1 cellular context compared by ENCODE assay signal in genomic region chr1:53107570-53108322, GRCh38.
TF ChIP-seq lines count a peak whose summit lies in the region.

No MANE protein-coding gene starts in this region.

TF ChIP-seq in HepG2, 621 proteins besides CTCF, POLR2A, EP300 and RAD21 (continued from another document and continues in another):
- TF ChIP-seq MXD1 (CRISPR knock-in tag; IDR thresholded peaks at IDR 0.05) (no peak), ZNF350 (CRISPR knock-in tag; IDR thresholded peaks at IDR 0.05; ENCODE audit: borderline replicate concordance, low read depth) (no peak), ATF5 (CRISPR knock-in tag; IDR thresholded peaks at IDR 0.05; ENCODE audit: low read depth) (no peak), SIN3A (IDR thresholded peaks at IDR 0.05; ENCODE audit: borderline replicate concordance, low read depth, low read length) (no peak), IRF1 (CRISPR knock-in tag; IDR thresholded peaks at IDR 0.05; ENCODE audit: low read depth) (no peak), NPAS2 (CRISPR knock-in tag; IDR thresholded peaks at IDR 0.05; ENCODE audit: borderline replicate concordance) (no peak), MAFF (IDR thresholded peaks at IDR 0.05; ENCODE audit: low read depth, low read length) (no peak; the same call in 1 of the 2 replicates), TEF (CRISPR knock-in tag; IDR thresholded peaks at IDR 0.05) (no peak), ZNF747 (CRISPR knock-in tag; IDR thresholded peaks at IDR 0.05; ENCODE audit: borderline replicate concordance) (0 out of 2 replicates have a peak, but pooled peaks have one; percentile 45), ZNF10 (CRISPR knock-in tag; IDR thresholded peaks at IDR 0.05; ENCODE audit: borderline replicate concordance, low read depth) (no peak), GABPA (IDR thresholded peaks at IDR 0.05; ENCODE audit: low read depth, low read length) (no peak), GABPA (CRISPR knock-in tag; IDR thresholded peaks at IDR 0.05; ENCODE audit: low read depth) (peak; percentile 61; the same call in 1 of the 2 replicates), SNAPC5 (CRISPR knock-in tag; IDR thresholded peaks at IDR 0.05; ENCODE audit: borderline replicate concordance) (0 out of 2 replicates have a peak, but pooled peaks have one; percentile 72), ZNF501 (CRISPR knock-in tag; IDR thresholded peaks at IDR 0.05) (no peak; the same call in 1 of the 2 replicates), TERF1 (CRISPR knock-in tag; IDR thresholded peaks at IDR 0.05) (no peak), MLX (CRISPR knock-in tag; IDR thresholded peaks at IDR 0.05) (peak; percentile 83), RELA (CRISPR knock-in tag; IDR thresholded peaks at IDR 0.05) (no peak), ZBTB33 (CRISPR knock-in tag; IDR thresholded peaks at IDR 0.05) (peak; percentile 48; the same call in 1 of the 2 replicates), ZNF782 (CRISPR knock-in tag; IDR thresholded peaks at IDR 0.05; ENCODE audit: borderline replicate concordance) (no peak), HDAC6 (IDR thresholded peaks at IDR 0.05; ENCODE audit: low read depth, low read length) (no peak), MTF2 (CRISPR knock-in tag; IDR thresholded peaks at IDR 0.05; ENCODE audit: borderline replicate concordance) (no peak), MXD3 (CRISPR knock-in tag; IDR thresholded peaks at IDR 0.05) (no peak), HCFC1 (IDR thresholded peaks at IDR 0.05; ENCODE audit: low read depth, low read length) (no peak), NFRKB (IDR thresholded peaks at IDR 0.05) (no peak), ZNF34 (CRISPR knock-in tag; IDR thresholded peaks at IDR 0.05; ENCODE audit: borderline replicate concordance) (no peak), CCDC6 (CRISPR knock-in tag; IDR thresholded peaks at IDR 0.05) (peak; percentile 49; the same call in 1 of the 2 replicates), NFYB (CRISPR knock-in tag; IDR thresholded peaks at IDR 0.05) (no peak), ZNF577 (CRISPR knock-in tag; IDR thresholded peaks at IDR 0.05; ENCODE audit: borderline replicate concordance, low read depth) (no peak), JUNB (CRISPR knock-in tag; IDR thresholded peaks at IDR 0.05; ENCODE audit: borderline replicate concordance) (no peak), ZNF558 (CRISPR knock-in tag; IDR thresholded peaks at IDR 0.05; ENCODE audit: borderline replicate concordance) (no peak), ZSCAN9 (CRISPR knock-in tag; IDR thresholded peaks at IDR 0.05; ENCODE audit: borderline replicate concordance) (peak; percentile 87), ZNF256 (CRISPR knock-in tag; conservative IDR thresholded peaks at IDR 0.05) (no peak), DNMT3B (CRISPR knock-in tag; conservative IDR thresholded peaks at IDR 0.05) (no peak), ZNF652 (CRISPR knock-in tag; IDR thresholded peaks at IDR 0.05; ENCODE audit: borderline replicate concordance, low read depth) (no peak), RFX1 (IDR thresholded peaks at IDR 0.05) (no peak), ZNF83 (CRISPR knock-in tag; IDR thresholded peaks at IDR 0.05; ENCODE audit: borderline replicate concordance) (no peak), SP2 (CRISPR knock-in tag; IDR thresholded peaks at IDR 0.05) (no peak), ZNF280B (CRISPR knock-in tag; IDR thresholded peaks at IDR 0.05; ENCODE audit: borderline replicate concordance) (no peak), FOXO4 (CRISPR knock-in tag; conservative IDR thresholded peaks at IDR 0.05) (no peak), ZNF792 (CRISPR knock-in tag; IDR thresholded peaks at IDR 0.05) (peak; percentile 98), PHF21A (CRISPR knock-in tag; IDR thresholded peaks at IDR 0.05) (peak; percentile 76), ZFP90 (CRISPR knock-in tag; IDR thresholded peaks at IDR 0.05; ENCODE audit: borderline replicate concordance) (no peak), HOXD1 (CRISPR knock-in tag; IDR thresholded peaks at IDR 0.05) (0 out of 2 replicates have a peak, but pooled peaks have one; percentile 42), CENPBD1 (CRISPR knock-in tag; IDR thresholded peaks at IDR 0.05; ENCODE audit: borderline replicate concordance, low read depth) (no peak), ZBTB7B (CRISPR knock-in tag; IDR thresholded peaks at IDR 0.05) (peak; percentile 89), AKAP8 (CRISPR knock-in tag; IDR thresholded peaks at IDR 0.05) (no peak), PHF20 (CRISPR knock-in tag; IDR thresholded peaks at IDR 0.05) (no peak), ZNF572 (CRISPR knock-in tag; IDR thresholded peaks at IDR 0.05) (no peak), FOXM1 (CRISPR knock-in tag; IDR thresholded peaks at IDR 0.05) (no peak), MEIS2 (CRISPR knock-in tag; IDR thresholded peaks at IDR 0.05) (peak; percentile 71; the same call in 1 of the 2 replicates), YEATS4 (CRISPR knock-in tag; IDR thresholded peaks at IDR 0.05; ENCODE audit: borderline replicate concordance) (no peak; the same call in 1 of the 2 replicates), KAT8 (CRISPR knock-in tag; IDR thresholded peaks at IDR 0.05) (peak; percentile 84), GATAD2A (CRISPR knock-in tag; IDR thresholded peaks at IDR 0.05) (peak; percentile 93), ZNF224 (CRISPR knock-in tag; IDR thresholded peaks at IDR 0.05) (no peak), ZNF768 (CRISPR knock-in tag; IDR thresholded peaks at IDR 0.05) (no peak), ZNF124 (CRISPR knock-in tag; IDR thresholded peaks at IDR 0.05) (peak; percentile 54; the same call in 1 of the 2 replicates), BRD4 (CRISPR knock-in tag; IDR thresholded peaks at IDR 0.05) (no peak), NCOR1 (IDR thresholded peaks at IDR 0.05; ENCODE audit: borderline replicate concordance, low read length) (no peak), JARID2 (CRISPR knock-in tag; IDR thresholded peaks at IDR 0.05; ENCODE audit: insufficient replicate concordance) (no peak), ZGPAT (CRISPR knock-in tag; IDR thresholded peaks at IDR 0.05) (peak; percentile 86), HINFP (CRISPR knock-in tag; IDR thresholded peaks at IDR 0.05; ENCODE audit: low read depth) (0 out of 2 replicates have a peak, but pooled peaks have one; percentile 36)
